In genomic region chr13:97226788-97227627, GRCh38 we compare ENCODE assay signal across 8 cellular contexts. TPM values are rescaled to one million over a fixed set of nuclear protein-coding genes. Genes with fewer than 3 reads are reported as not detected.
A peak's percentile ranks its signal among the peaks of the same experiment; 100 is the strongest.
DNase-seq lines count a peak whose midpoint lies in the region; ATAC-seq and TF ChIP-seq lines count a peak whose summit lies in the region.

No MANE protein-coding gene starts in this region.

- no peaks in the 10 kb centered on the region for H3K9me3 Mint-ChIP-seq in activated T-helper 2 cell treated with anti-CD3 and anti-CD28 coated beads, Interferon-gamma antibody, Interleukin-2, Interleukin-4, amounts not matched to agents 10 μg/mL and 5 μg/mL and 100 μg/mL, durations not matched to agents 14 hours and 24 hours and 36 hours
- no peaks in the 10 kb centered on the region for H3K9me3 Mint-ChIP-seq in immature natural killer cell

- H3K27ac Mint-ChIP-seq in activated T-helper 2 cell treated with anti-CD3 and anti-CD28 coated beads, Interferon-gamma antibody, Interleukin-2, Interleukin-4, amounts not matched to agents 10 μg/mL and 5 μg/mL and 100 μg/mL, durations not matched to agents 14 hours and 24 hours and 36 hours = peak overlapping the region; percentile 89
- H3K27ac Mint-ChIP-seq in immature natural killer cell = peak overlapping the region; percentile 91 to 99 (median 95)

- H3K4me3 ChIP-seq in GM12865 (ENCODE audit: low read depth, low read length) = peak overlapping the region; percentile 24
- H3K4me3 ChIP-seq in Jurkat, Clone E6-1 (ENCODE audit: low read length) = peak overlapping the region; percentile 48

- peaks cover 50% of the 10 kb centered on the region for H3K4me1 Mint-ChIP-seq in activated T-helper 2 cell treated with anti-CD3 and anti-CD28 coated beads, Interferon-gamma antibody, Interleukin-2, Interleukin-4, amounts not matched to agents 10 μg/mL and 5 μg/mL and 100 μg/mL, durations not matched to agents 14 hours and 24 hours and 36 hours (ENCODE audit: low read depth)
- peaks cover 59 to 85% of the 10 kb centered on the region in 2 donors for H3K4me1 Mint-ChIP-seq in immature natural killer cell

- peak overlapping the region; percentile 91 for H3K4me3 Mint-ChIP-seq in activated T-helper 2 cell treated with anti-CD3 and anti-CD28 coated beads, Interferon-gamma antibody, Interleukin-2, Interleukin-4, amounts not matched to agents 10 μg/mL and 5 μg/mL and 100 μg/mL, durations not matched to agents 14 hours and 24 hours and 36 hours (ENCODE audit: low read depth)
- peak overlapping the region; percentile 75 to 96 (median 88) for H3K4me3 Mint-ChIP-seq in immature natural killer cell

- H3K36me3 Mint-ChIP-seq in activated T-helper 2 cell treated with anti-CD3 and anti-CD28 coated beads, Interferon-gamma antibody, Interleukin-2, Interleukin-4, amounts not matched to agents 10 μg/mL and 5 μg/mL and 100 μg/mL, durations not matched to agents 14 hours and 24 hours and 36 hours (ENCODE audit: low read depth) = peaks cover 22% of the 10 kb centered on the region
- H3K36me3 Mint-ChIP-seq in immature natural killer cell = no peaks in the 10 kb centered on the region

- H3K27me3 Mint-ChIP-seq in activated T-helper 2 cell treated with anti-CD3 and anti-CD28 coated beads, Interferon-gamma antibody, Interleukin-2, Interleukin-4, amounts not matched to agents 10 μg/mL and 5 μg/mL and 100 μg/mL, durations not matched to agents 14 hours and 24 hours and 36 hours (ENCODE audit: low read depth) = no peaks in the 10 kb centered on the region
- H3K27me3 Mint-ChIP-seq in immature natural killer cell (ENCODE audit: low read depth in 3 of 3) = peaks cover 0 to 5% (median 3%) of the 10 kb centered on the region in 3 donors

- intact Hi-C loops in activated T-helper 2 cell treated with anti-CD3 and anti-CD28 coated beads, Interferon-gamma antibody, Interleukin-2, Interleukin-4, amounts not matched to agents 10 μg/mL and 5 μg/mL and 100 μg/mL, durations not matched to agents 14 hours and 24 hours and 36 hours (cut with micrococcal nuclease) = loop anchor here (1.0 to 10.0 kb wide), 6 partner anchors 16 to 1818 kb away; partner anchors contain the start of gene DNAJC3

- TF ChIP-seq CTCF in GM12865 (IDR thresholded peaks at IDR 0.05; ENCODE audit: insufficient read depth, low read depth, low read length, missing control alignments) = no peak

- peak; percentile 49 for ATAC-seq in GM21576 (IDR thresholded peaks at IDR 0.05; ENCODE audit: unreplicated experiment)
- ATAC-seq in stimulated activated naive CD8-positive, alpha-beta T cell treated with anti-CD3 and anti-CD28 coated beads, Interleukin-15, Interleukin-2, amounts not matched to agents 100 U/mL and 50 U/mL, for 24 hours = peak; percentile 70

- DNase-seq in GM12865 (ENCODE audit: low read depth) = peak; percentile 63
- DNase-seq in Jurkat, Clone E6-1 (ENCODE audit: low read depth, low spot score) = peak; percentile 71
- peak; percentile 40 for DNase-seq in activated T-helper 2 cell treated with anti-CD3 and anti-CD28 coated beads, Interferon-gamma antibody, Interleukin-2, Interleukin-4, amounts not matched to agents 10 μg/mL and 5 μg/mL and 100 μg/mL, durations not matched to agents 14 hours and 24 hours and 36 hours (ENCODE audit: low spot score)
- DNase-seq in immature natural killer cell = peak; percentile 49 to 54 (median 53)
- peak; percentile 53 for DNase-seq in stimulated activated naive CD8-positive, alpha-beta T cell treated with anti-CD3 and anti-CD28 coated beads, Interleukin-15, Interleukin-2, amounts not matched to agents 100 U/mL and 50 U/mL, for 24 hours
- no peak for DNase-seq in mesenteric fat pad (ENCODE audit: low spot score)
- no peak for DNase-seq in ecto neural progenitor cell (ENCODE audit: low spot score)

RNA-seq across cellular contexts. Expression of gene MBNL2, which starts 4.9 kb away (rescaled TPM):
- polyA plus RNA-seq in Jurkat, Clone E6-1 (2012; ENCODE audit: insufficient read depth, insufficient read length) = 13.8 TPM
- 27.2 and 28.4 TPM in 2 replicates for total RNA-seq in activated T-helper 2 cell treated with anti-CD3 and anti-CD28 coated beads, Interferon-gamma antibody, Interleukin-2, Interleukin-4, amounts not matched to agents 10 μg/mL and 5 μg/mL and 100 μg/mL, durations not matched to agents 14 hours and 24 hours and 36 hours
- polyA plus RNA-seq in immature natural killer cell = 10 to 100 TPM; 11.7 to 19.4 (median 18.6) TPM
- total RNA-seq in mesenteric fat pad = 80.0 TPM

Comparison
In these comparisons a context has a peak if more than half of its experiments do, and no peak if none do; other contexts are left out.
1. DNase-seq: peak in GM12865 (single experiment), Jurkat, Clone E6-1 (single experiment), activated T-helper 2 cell treated with anti-CD3 and anti-CD28 coated beads, Interferon-gamma antibody, Interleukin-2, Interleukin-4, amounts not matched to agents 10 μg/mL and 5 μg/mL and 100 μg/mL, durations not matched to agents 14 hours and 24 hours and 36 hours (single experiment), immature natural killer cell (3 of 3) and stimulated activated naive CD8-positive, alpha-beta T cell treated with anti-CD3 and anti-CD28 coated beads, Interleukin-15, Interleukin-2, amounts not matched to agents 100 U/mL and 50 U/mL, for 24 hours (single experiment); none in mesenteric fat pad (single experiment) and ecto neural progenitor cell (single experiment).